ENCODE assay signal across 12 cellular contexts in the genomic region with DNA sequence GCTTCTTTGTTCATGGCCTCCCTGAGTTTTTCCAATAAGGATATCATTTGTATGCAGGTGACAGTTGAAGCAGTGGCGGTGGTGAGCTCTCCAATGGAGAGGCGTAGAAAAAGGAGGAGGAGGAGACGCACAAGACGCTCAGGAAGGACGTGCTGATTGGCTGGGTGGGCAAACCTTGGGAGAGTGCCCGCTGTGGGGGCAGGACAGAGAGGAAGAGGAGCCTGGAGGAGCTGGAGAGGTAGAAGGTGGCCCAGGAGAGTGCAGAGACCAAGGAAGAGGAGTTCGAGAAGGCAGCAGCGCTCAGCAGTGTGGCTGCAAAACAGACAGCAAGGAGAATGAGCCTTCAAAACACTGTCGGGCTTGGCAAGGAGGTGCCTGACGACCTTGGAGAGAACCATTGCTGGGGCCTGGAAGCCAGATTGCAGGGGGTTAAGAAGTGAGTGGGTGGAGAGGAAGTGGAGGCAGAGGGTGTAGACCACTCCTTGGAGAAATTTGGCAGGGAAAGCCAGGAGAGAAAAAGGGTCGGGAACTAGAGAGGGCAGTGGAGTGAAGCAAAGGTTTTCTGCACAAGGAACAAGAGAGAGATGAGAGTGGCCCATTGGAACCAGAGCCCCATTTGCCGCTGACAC. TPM values are rescaled to one million over a fixed set of nuclear protein-coding genes. Genes with fewer than 3 reads are reported as not detected.
DNase-seq lines count a peak whose midpoint lies in the region; ATAC-seq, FAIRE-seq and TF ChIP-seq lines count a peak whose summit lies in the region.
"Had no signal": no experiment of that assay in that cellular context is flagged by ENCODE, and none has a peak within 500 bp of the region (broad histone marks: within the 10 kb centered on the region; RNA-seq: fewer than 3 reads in every experiment).

No MANE protein-coding gene starts in this region.

- H3K4me2 ChIP-seq in A549 (peak overlapping the region; percentile 95; the same call in 2 of the 3 replicates), Karpas-422 (ENCODE audit: low read depth, low read length, poor library complexity, severe bottlenecking) (no peak overlapping the region)

- TF ChIP-seq CTCF in A549 (IDR thresholded peaks at IDR 0.05) (no peak), fibroblast of pulmonary artery (IDR thresholded peaks at IDR 0.05; ENCODE audit: low read length, missing control alignments) (no peak), ovary (IDR thresholded peaks at IDR 0.05) (no peak)

- H3K36me3 ChIP-seq in Karpas-422 (ENCODE audit: insufficient read depth, low read length) (0 out of 2 replicates have a peak, but pooled peaks cover 8% of the 10 kb centered on the region), ovary (no peaks in the 10 kb centered on the region)

- H3K9me2 ChIP-seq in Karpas-422 (replicated peaks; ENCODE audit: insufficient read depth, low read length): no peaks in the 10 kb centered on the region

- H3K4me3 ChIP-seq in A549: no peak overlapping the region
- H3K4me3 ChIP-seq in Karpas-422 (ENCODE audit: low read length): no peak overlapping the region
- H3K4me3 ChIP-seq in fibroblast of pulmonary artery (replicated peaks; ENCODE audit: low read depth, low read length): peak overlapping the region; percentile 9
- H3K4me3 ChIP-seq in ovary: no peak overlapping the region

- TF ChIP-seq POLR2A in A549 (IDR thresholded peaks at IDR 0.05; ENCODE audit: low read length) (no peak), ovary (IDR thresholded peaks at IDR 0.05) (no peak)

- no peak for DNase-seq in A549 (ENCODE audit: low read depth in 1 of 2, low spot score in 1 of 2)
- no peak for DNase-seq in Karpas-422
- no peak for DNase-seq in fibroblast of pulmonary artery (ENCODE audit: low read depth)
- DNase-seq in ovary: peak; percentile 52 to 78 (median 69)
- DNase-seq in NCI-H1048 (lab: John Stamatoyannopoulos, UW): no peak
- no peak for DNase-seq in SIG-M5 (lab: John Stamatoyannopoulos, UW)
- DNase-seq in activated naive CD4-positive, alpha-beta T cell (lab: John Stamatoyannopoulos, UW): no peak
- DNase-seq in posterior vena cava (ENCODE audit: low spot score): no peak
- DNase-seq: cortex of kidney, DMS153, midbrain, NCI-H345 had no signal

- POLR2A ChIA-PET in A549 (lab: Yijun Ruan, JAX): interaction anchor here (2.0 kb wide), 1 partner anchor 8 kb away, joined by 11 read pairs; the partner anchor contains the start of gene CLCF1

- ATAC-seq in A549: no peak

- TF ChIP-seq EP300 in A549 (IDR thresholded peaks at IDR 0.05) (no peak), ovary (IDR thresholded peaks at IDR 0.05) (no peak)

- intact Hi-C loops in ovary (cut with DNase I) (no loop called here), posterior vena cava (cut with DNase I) (no loop called here)

- 90% methylated on average over 12 of the region's 12 CpGs for WGBS in A549 (ENCODE audit: missing lambda C conversion rate)
- WGBS in ovary, 3 donors: 8 to 25% (median 19%) methylated on average over 12 of the region's 12 CpGs

- peaks cover 9% of the 10 kb centered on the region for H4K20me1 ChIP-seq in Karpas-422 (ENCODE audit: insufficient read depth, low read depth, low read length)

- FAIRE-seq in A549 (lab: Jason Lieb, UNC): no peak

- TF ChIP-seq RAD21 in A549 (conservative IDR thresholded peaks at IDR 0.05 in 1 of 2, IDR thresholded peaks at IDR 0.05 in 1 of 2): no peak

- CTCF ChIA-PET in A549 (lab: Yijun Ruan, JAX): interaction anchor here (1.4 to 46.2 kb wide), 3 partner anchors 8 to 19 kb away, joined by 8 to 1913 read pairs (median 1913); partner anchors contain the start of genes CLCF1, POLD4, PPP1CA and RAD9A

- H3K9ac ChIP-seq in Karpas-422 (ENCODE audit: low read length): no peak overlapping the region

- H3K4me1 ChIP-seq in A549 (peaks cover 79% of the 10 kb centered on the region), Karpas-422 (ENCODE audit: low read length) (peaks cover 90% of the 10 kb centered on the region), ovary (ENCODE audit: insufficient read depth) (peaks cover 21% of the 10 kb centered on the region)

- H3K27ac ChIP-seq in A549 (peak overlapping the region; percentile 95 to 100; a peak in 4 of 6 replicates), Karpas-422 (ENCODE audit: low read length) (peak overlapping the region; percentile 67), ovary (peak overlapping the region; percentile 37 to 75)

- H3K27me3 ChIP-seq in Karpas-422 (ENCODE audit: low read length) (no peaks in the 10 kb centered on the region), ovary (no peaks in the 10 kb centered on the region)

- no peaks in the 10 kb centered on the region for H3K9me3 ChIP-seq in A549
- no peaks in the 10 kb centered on the region for H3K9me3 ChIP-seq in Karpas-422 (ENCODE audit: low read length)
- H3K9me3 ChIP-seq in ovary: no peaks in the 10 kb centered on the region

- no peak overlapping the region for H2AFZ ChIP-seq in Karpas-422 (ENCODE audit: low read length)

- H3K79me2 ChIP-seq in Karpas-422 (ENCODE audit: low read length): peaks cover 27% of the 10 kb centered on the region

TF ChIP-seq in A549, 52 proteins besides CTCF, POLR2A, EP300 and RAD21:
- TF ChIP-seq ELK1 (IDR thresholded peaks at IDR 0.05; ENCODE audit: low read depth, low read length) (no peak), ZFP36 (IDR thresholded peaks at IDR 0.05; ENCODE audit: borderline replicate concordance, partially characterized antibody) (no peak), NFE2L2 (conservative IDR thresholded peaks at IDR 0.05; ENCODE audit: low read length) (no peak), KDM5A (IDR thresholded peaks at IDR 0.05) (no peak)

RNA-seq across cellular contexts. Expression of gene CLCF1, which starts 7.5 kb away (rescaled TPM):
- 23.9 and 25.8 TPM in 2 replicates for polyA plus RNA-seq in A549 (2011; rRNA removed)
- 75.7 and 103 TPM in 2 replicates for polyA plus RNA-seq in A549 (2012; cell fraction: cytosol; rRNA removed)
- 204 and 212 TPM in 2 replicates for polyA plus RNA-seq in A549 (2012; cell fraction: nucleus; rRNA removed)
- polyA plus RNA-seq in A549 (2017; fragmentation: RNase III; extraction: RNeasy Plus Mini Kit Qiagen cat#74134 plus additional on column Dnase treatment): 31.0 to 37.1 TPM (median 36.0 TPM) in 3 replicates
- polyA minus RNA-seq in A549 (2011; rRNA and poly(A)+ RNA removed): 14.6 and 17.5 TPM in 2 replicates
- 6.4 and 13.9 TPM in 2 replicates for total RNA-seq in Karpas-422 (2014; rRNA removed; shearing (Covaris generic); ENCODE audit: low replicate concordance)
- 10 to 100 TPM in 1 of 7 donors, 1 to 10 TPM in 6; 3.4 to 22.9 (median 5.0) TPM for total RNA-seq in ovary
- polyA plus RNA-seq in ovary: 1 to 10 TPM; 2.5 to 9.6 TPM
- total RNA-seq in posterior vena cava: 10 to 100 TPM; 10.0 to 15.2 TPM

RNA-seq across cellular contexts. Expression of gene POLD4, which starts 12.5 kb away (rescaled TPM):
- 140 and 157 TPM in 2 replicates for polyA plus RNA-seq in A549 (2011; rRNA removed)
- 213 and 248 TPM in 2 replicates for polyA plus RNA-seq in A549 (2012; cell fraction: cytosol; rRNA removed)
- polyA plus RNA-seq in A549 (2012; cell fraction: nucleus; rRNA removed): 283 and 303 TPM in 2 replicates
- 131 to 159 TPM (median 148 TPM) in 3 replicates for polyA plus RNA-seq in A549 (2017; fragmentation: RNase III; extraction: RNeasy Plus Mini Kit Qiagen cat#74134 plus additional on column Dnase treatment)
- 45.2 and 61.1 TPM in 2 replicates for polyA minus RNA-seq in A549 (2011; rRNA and poly(A)+ RNA removed)
- total RNA-seq in Karpas-422 (2014; rRNA removed; shearing (Covaris generic); ENCODE audit: low replicate concordance): 362 and 684 TPM in 2 replicates
- 10 to 100 TPM; 22.6 to 57.7 (median 47.2) TPM for total RNA-seq in ovary
- 10 to 100 TPM; 12.5 to 87.8 TPM for polyA plus RNA-seq in ovary
- total RNA-seq in posterior vena cava: 10 to 100 TPM; 56.1 to 60.9 TPM

RNA-seq across cellular contexts. Expression of gene RAD9A, which starts 25.9 kb away (rescaled TPM):
- polyA plus RNA-seq in A549 (2011; rRNA removed): 19.0 and 19.6 TPM in 2 replicates
- polyA plus RNA-seq in A549 (2012; cell fraction: cytosol; rRNA removed): 56.6 and 74.8 TPM in 2 replicates
- 286 and 297 TPM in 2 replicates for polyA plus RNA-seq in A549 (2012; cell fraction: nucleus; rRNA removed)
- 41.6 to 43.7 TPM (median 43.0 TPM) in 3 replicates for polyA plus RNA-seq in A549 (2017; fragmentation: RNase III; extraction: RNeasy Plus Mini Kit Qiagen cat#74134 plus additional on column Dnase treatment)
- 12.8 and 14.6 TPM in 2 replicates for polyA minus RNA-seq in A549 (2011; rRNA and poly(A)+ RNA removed)
- total RNA-seq in Karpas-422 (2014; rRNA removed; shearing (Covaris generic); ENCODE audit: low replicate concordance): 14.8 and 19.2 TPM in 2 replicates
- 10 to 100 TPM; 13.9 to 51.7 (median 23.5) TPM for total RNA-seq in ovary
- polyA plus RNA-seq in ovary: 10 to 100 TPM in 1 of 2 donors, 1 to 10 TPM in 1; 3.1 to 20.3 TPM
- 10 to 100 TPM; 10.3 to 11.4 TPM for total RNA-seq in posterior vena cava

RNA-seq across cellular contexts. Expression of gene PPP1CA, which starts 35.8 kb away (rescaled TPM):
- polyA plus RNA-seq in A549 (2011; rRNA removed): 174 and 178 TPM in 2 replicates
- 405 and 423 TPM in 2 replicates for polyA plus RNA-seq in A549 (2012; cell fraction: cytosol; rRNA removed)
- 324 and 334 TPM in 2 replicates for polyA plus RNA-seq in A549 (2012; cell fraction: nucleus; rRNA removed)
- polyA plus RNA-seq in A549 (2017; fragmentation: RNase III; extraction: RNeasy Plus Mini Kit Qiagen cat#74134 plus additional on column Dnase treatment): 200 to 208 TPM (median 205 TPM) in 3 replicates
- 239 and 243 TPM in 2 replicates for polyA minus RNA-seq in A549 (2011; rRNA and poly(A)+ RNA removed)
- 218 and 332 TPM in 2 replicates for total RNA-seq in Karpas-422 (2014; rRNA removed; shearing (Covaris generic); ENCODE audit: low replicate concordance)
- total RNA-seq in ovary: 10 to 100 TPM; 32.2 to 86.9 (median 55.5) TPM
- 10 to 100 TPM; 43.7 to 54.9 TPM for polyA plus RNA-seq in ovary
- 10 to 100 TPM; 62.1 to 70.6 TPM for total RNA-seq in posterior vena cava

RNA-seq across cellular contexts. Expression of gene TBC1D10C, which starts 38.0 kb away (rescaled TPM):
- polyA plus RNA-seq in A549 (2011; rRNA removed) (not detected in 2 replicates), A549 (2017; fragmentation: RNase III; extraction: RNeasy Plus Mini Kit Qiagen cat#74134 plus additional on column Dnase treatment) (0.08 TPM in 1 of 3 replicates, not detected in the others), ovary (1 to 10 TPM in 1 of 2 donors, under 1 TPM in 1; 0.32 to 1.6 TPM)
- polyA plus RNA-seq in A549 (2012; cell fraction: cytosol; rRNA removed): 0.06 TPM in 1 of 2 replicates, not detected in the other
- polyA plus RNA-seq in A549 (2012; cell fraction: nucleus; rRNA removed): 0.28 TPM in 1 of 2 replicates, not detected in the other
- not detected in 2 replicates for polyA minus RNA-seq in A549 (2011; rRNA and poly(A)+ RNA removed)
- 52.4 and 122 TPM in 2 replicates for total RNA-seq in Karpas-422 (2014; rRNA removed; shearing (Covaris generic); ENCODE audit: low replicate concordance)
- total RNA-seq in ovary (1 to 10 TPM in 3 of 7 donors, under 1 TPM in 4; 0.15 to 2.0 (median 1.00) TPM), posterior vena cava (1 to 10 TPM; 2.9 to 3.4 TPM)

Comparison
In these comparisons a context has a peak if more than half of its experiments do, and no peak if none do; other contexts are left out.
1. DNase-seq: peak in ovary (5 of 5); none in A549 (0 of 2), Karpas-422 (single experiment), fibroblast of pulmonary artery (single experiment), NCI-H1048 (single experiment), SIG-M5 (single experiment), activated naive CD4-positive, alpha-beta T cell (0 of 4) and posterior vena cava (single experiment).
2. Peak in every context shown above with its lines, with median percentiles within 50 percentile points of each other: H3K27ac ChIP-seq.